ENCODE assay signal across 31 cellular contexts in genomic region chr12:48032597-48032996, GRCh38. TPM values are rescaled to one million over a fixed set of nuclear protein-coding genes. Genes with fewer than 3 reads are reported as not detected.
"Had no signal": no experiment of that assay in that cellular context is flagged by ENCODE, and none has a peak within 500 bp of the region (broad histone marks: within the 10 kb centered on the region; RNA-seq: fewer than 3 reads in every experiment).

No MANE protein-coding gene starts in this region.

- DNase-seq: activated CD4-positive, alpha-beta memory T cell treated with anti-CD3 and anti-CD28 coated beads for 36 hours; activated CD4-positive, alpha-beta T cell treated with anti-CD3 and anti-CD28 coated beads, Interleukin-2, amount 10 ng/mL, durations not matched to agents 24 days and 14 days; activated CD4-positive, CD25-positive, alpha-beta regulatory T cell treated with anti-CD3 and anti-CD28 coated beads, Interleukin-2, amount 50 U/mL, for 72 hours; activated CD8-positive, alpha-beta memory T cell treated with anti-CD3 and anti-CD28 coated beads, Interleukin-2, amount 50 U/mL, for 4 hours; activated effector memory CD4-positive, alpha-beta T cell treated with anti-CD3 and anti-CD28 coated beads, Interleukin-2, amount 50 U/mL, for 16 hours; activated naive CD4-positive, alpha-beta T cell treated with anti-CD3 and anti-CD28 coated beads for 36 hours; activated naive CD8-positive, alpha-beta T cell treated with anti-CD3 and anti-CD28 coated beads, Interleukin-2, amount 10 ng/mL, durations not matched to agents 7 days and 5 days; activated T-cell treated with anti-CD3 and anti-CD28 coated beads, Interleukin-2, amount 50 U/mL, for 1 hour; brain microvascular endothelial cell; cortex of kidney; effector memory CD8-positive, alpha-beta T cell; erythroblast; left ventricle myocardium superior; naive B cell; stimulated activated CD4-positive, alpha-beta T cell treated with anti-CD3 and anti-CD28 coated beads, Interleukin-1b, Interleukin-23, amount 100 ng/mL, for 48 hours; stimulated activated naive B cell treated with anti-CD40 and anti-IgM and Interleukin-4, amounts not matched to agents 10 μg/mL and 1 μg/mL and 100 μg/mL, for 72 hours; T-helper 17 cell; T1000; testis; transverse colon had no signal

- H3K27ac ChIP-seq: ascending aorta, brain microvascular endothelial cell, neural progenitor cell, right atrium auricular region, testis, transverse colon had no signal

- H3K9me3 ChIP-seq: ascending aorta, right atrium auricular region, testis, transverse colon had no signal

- H3K9ac ChIP-seq: neural progenitor cell had no signal

- H3K4me2 ChIP-seq: neural progenitor cell, smooth muscle cell had no signal

- FAIRE-seq: frontal cortex, islet of Langerhans, urothelium cell line had no signal

- H3K36me3 ChIP-seq: ascending aorta, brain microvascular endothelial cell, neural progenitor cell, right atrium auricular region, transverse colon had no signal

- H3K4me1 ChIP-seq: ascending aorta had no signal

- ATAC-seq: effector memory CD8-positive, alpha-beta T cell; left ventricle myocardium superior; stimulated activated naive B cell treated with anti-CD40 and anti-IgM and Interleukin-4, amounts not matched to agents 10 μg/mL and 1 μg/mL and 100 μg/mL, for 72 hours; T-helper 17 cell had no signal

- H3K4me3 ChIP-seq: ascending aorta, neural progenitor cell, right atrium auricular region, smooth muscle cell, testis, transverse colon had no signal

- H3K27me3 ChIP-seq: ascending aorta, brain microvascular endothelial cell, right atrium auricular region, testis, transverse colon had no signal

- H2AFZ ChIP-seq: neural progenitor cell had no signal

RNA-seq across cellular contexts. Expression of gene COL2A1, which starts 28.3 kb away (rescaled TPM):
- total RNA-seq: activated CD4-positive, alpha-beta memory T cell treated with anti-CD3 and anti-CD28 coated beads for 36 hours; activated CD8-positive, alpha-beta memory T cell treated with anti-CD3 and anti-CD28 coated beads for 36 hours; activated naive CD4-positive, alpha-beta T cell treated with anti-CD3 and anti-CD28 coated beads for 36 hours; activated naive CD8-positive, alpha-beta T cell treated with anti-CD3 and anti-CD28 coated beads, Interleukin-2, amount 10 ng/mL, durations not matched to agents 7 days and 5 days; ascending aorta; fibroblast of lung; lung microvascular endothelial cell; pulmonary artery endothelial cell; right atrium auricular region; T-helper 17 cell had no signal
- polyA plus RNA-seq: fibroblast of lung had no signal
